Comparison of ENCODE assay signal across 17 cellular contexts in the genomic region with DNA sequence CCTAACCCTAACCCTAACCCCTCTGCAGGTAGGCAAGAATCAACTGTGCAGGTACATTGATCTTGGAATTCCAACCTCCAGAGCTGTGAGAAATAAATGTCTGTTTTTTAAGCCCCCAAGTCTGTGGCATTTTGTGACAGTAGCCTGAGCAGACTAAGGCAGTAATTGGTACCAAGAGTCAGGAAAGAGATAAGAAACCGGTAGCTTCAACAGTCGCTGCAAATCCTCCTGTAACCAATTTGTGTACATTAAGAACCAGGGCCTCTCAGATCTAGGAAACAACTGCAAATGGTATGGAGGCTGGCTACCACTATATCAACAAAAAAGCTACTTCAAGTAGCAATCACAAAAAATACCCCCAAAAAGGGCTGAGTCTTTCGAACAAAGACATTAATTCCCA.
DNase-seq lines count a peak whose midpoint lies in the region; ATAC-seq and TF ChIP-seq lines count a peak whose summit lies in the region.
"Had no signal": no experiment of that assay in that cellular context is flagged by ENCODE, and none has a peak within 500 bp of the region (broad histone marks: within the 10 kb centered on the region; RNA-seq: fewer than 3 reads in every experiment).

No MANE protein-coding gene starts in this region.

- H3K27me3 ChIP-seq in SK-N-SH (ENCODE audit: insufficient read depth), result no peaks in the 10 kb centered on the region
- no peaks in the 10 kb centered on the region for H3K27me3 ChIP-seq in smooth muscle cell (ENCODE audit: low read depth)
- H3K27me3 ChIP-seq: BLaER1 had no signal

- peaks cover 30% of the 10 kb centered on the region for H3K4me1 ChIP-seq in HEK293 (ENCODE audit: control insufficient read depth, insufficient read depth, low read length)
- peaks cover 0 to 54% of the 10 kb centered on the region in 2 experiments; a peak in 2 of 4 replicates for H3K4me1 ChIP-seq in SK-N-SH (ENCODE audit: control insufficient read depth in 1 of 2, insufficient read depth in 2 of 2, low read depth in 1 of 2, low read length in 1 of 2)
- peaks cover 5% of the 10 kb centered on the region for H3K4me1 ChIP-seq in smooth muscle cell (ENCODE audit: low read depth)
- H3K4me1 ChIP-seq: BLaER1, Caco-2 had no signal

- TF ChIP-seq RAD21 in SK-N-SH (IDR thresholded peaks at IDR 0.05; ENCODE audit: low read length), result 0 out of 2 replicates have a peak, but pooled peaks have one; percentile 23

- H3K4me3 Mint-ChIP-seq in WTC11, result no peak overlapping the region
- H3K4me3 Mint-ChIP-seq: CD4-positive, CD25-positive, alpha-beta regulatory T cell; CD8-positive, alpha-beta T cell had no signal

- H3K9me3 Mint-ChIP-seq in WTC11, result no peaks in the 10 kb centered on the region
- H3K9me3 Mint-ChIP-seq: CD8-positive, alpha-beta T cell had no signal

- TF ChIP-seq EP300 in SK-N-SH (IDR thresholded peaks at IDR 0.05; ENCODE audit: borderline replicate concordance in 1 of 2, low read depth in 1 of 2, low read length in 1 of 2), result peak in 1 of 2 experiments; percentile 73; a peak in 2 of 4 replicates

- 94% methylated on average over 3 of the region's 3 CpGs for WGBS in SK-N-SH (ENCODE audit: low lambda C conversion rate)
- 43% methylated on average over 3 of the region's 3 CpGs for WGBS in smooth muscle cell (ENCODE audit: low lambda C conversion rate)

- no peak overlapping the region for H3K4me2 ChIP-seq in SK-N-SH
- peak overlapping the region; percentile 28 for H3K4me2 ChIP-seq in smooth muscle cell
- H3K4me2 ChIP-seq: BLaER1 had no signal

- no peaks in the 10 kb centered on the region for H3K9me2 ChIP-seq in SK-N-SH

- H3K4me1 Mint-ChIP-seq in WTC11, result peaks cover 28% of the 10 kb centered on the region
- H3K4me1 Mint-ChIP-seq: CD4-positive, CD25-positive, alpha-beta regulatory T cell had no signal

- H3K27ac ChIP-seq in HEK293 (ENCODE audit: extremely low read depth, low read depth, low read length) (no peak overlapping the region), SK-N-SH (ENCODE audit: low read depth in 2 of 2, low read length in 1 of 2) (peak overlapping the region in 1 of 2 experiments; percentile 91; a peak in 2 of 4 replicates), smooth muscle cell (ENCODE audit: low read depth) (no peak overlapping the region)
- H3K27ac ChIP-seq: BLaER1, C4-2B, GM23248 had no signal

- no peaks in the 10 kb centered on the region; the same call in 1 of the 2 replicates for H3K79me2 ChIP-seq in SK-N-SH (ENCODE audit: insufficient read depth)
- H3K79me2 ChIP-seq in smooth muscle cell (ENCODE audit: low read depth), result peaks cover 25% of the 10 kb centered on the region

- H3K27ac Mint-ChIP-seq in WTC11, result 0 out of 2 replicates have a peak overlapping the region, but pooled peaks have one; percentile 32
- H3K27ac Mint-ChIP-seq: CD4-positive, CD25-positive, alpha-beta regulatory T cell; CD8-positive, alpha-beta T cell had no signal

- no peak overlapping the region for H3K9ac ChIP-seq in SK-N-SH
- no peak overlapping the region for H3K9ac ChIP-seq in smooth muscle cell (ENCODE audit: low read depth)
- H3K9ac ChIP-seq: BLaER1, GM23248 had no signal

- no peaks in the 10 kb centered on the region for H3K36me3 Mint-ChIP-seq in WTC11
- H3K36me3 Mint-ChIP-seq: CD4-positive, CD25-positive, alpha-beta regulatory T cell; CD8-positive, alpha-beta T cell had no signal

- ATAC-seq in WTC11, result no peak
- ATAC-seq in HG02571 (IDR thresholded peaks at IDR 0.05; ENCODE audit: unreplicated experiment), result no peak
- no peak for ATAC-seq in GM18870 (IDR thresholded peaks at IDR 0.05; ENCODE audit: unreplicated experiment)
- ATAC-seq: CD8-positive, alpha-beta T cell had no signal

- DNase-seq in SK-N-SH (no peak), WTC11 (ENCODE audit: low spot score) (no peak), smooth muscle cell (lab: John Stamatoyannopoulos, UW; ENCODE audit: unreplicated experiment) (no peak), kidney tubule cell (ENCODE audit: low spot score) (no peak)
- DNase-seq: Caco-2; CD8-positive, alpha-beta T cell; DMS153; DND-41; GM23248; H7; HCEC 1CT had no signal

- H4K20me1 ChIP-seq in SK-N-SH (ENCODE audit: insufficient read depth) (no peaks in the 10 kb centered on the region), smooth muscle cell (ENCODE audit: low read depth) (no peaks in the 10 kb centered on the region)
- H4K20me1 ChIP-seq: BLaER1 had no signal

- no peaks in the 10 kb centered on the region for H3F3A ChIP-seq in SK-N-SH (replicated peaks; ENCODE audit: insufficient read depth)
- no peaks in the 10 kb centered on the region for H3F3A ChIP-seq in smooth muscle cell (ENCODE audit: low read depth)

- H3K36me3 ChIP-seq in HEK293 (ENCODE audit: control insufficient read depth in 2 of 2, insufficient read depth in 1 of 2, low read length in 2 of 2) (no peaks in the 10 kb centered on the region), SK-N-SH (replicated peaks in 1 of 2; ENCODE audit: control insufficient read depth in 1 of 2, insufficient read depth in 2 of 2, low read length in 1 of 2) (no peaks in the 10 kb centered on the region), smooth muscle cell (ENCODE audit: low read depth) (no peaks in the 10 kb centered on the region)
- H3K36me3 ChIP-seq: BLaER1 had no signal

- CTCF ChIA-PET in HEK293 (lab: Yijun Ruan, JAX), result interaction anchor here (0.5 to 1.3 kb wide), 2 partner anchors 10 to 25 kb away, joined by 4 to 6 read pairs; no protein-coding TSS in a partner anchor
- CTCF ChIA-PET in SK-N-SH (lab: Yijun Ruan, JAX), result interaction anchor here (0.9 to 1.6 kb wide), 4 partner anchors 15 to 283 kb away, joined by 3 to 5 read pairs (median 3); no protein-coding TSS in a partner anchor
- CTCF ChIA-PET in WTC11 (lab: Charles Lee), result interaction anchor here (1.1 kb wide), 2 partner anchors 9 to 376 kb away, joined by 3 read pairs; no protein-coding TSS in a partner anchor

- H3K27me3 Mint-ChIP-seq in WTC11 (ENCODE audit: low read depth), result no peaks in the 10 kb centered on the region

- POLR2A ChIA-PET in HEK293 (lab: Yijun Ruan, JAX), result no interaction called here
- POLR2A ChIA-PET in SK-N-SH (lab: Yijun Ruan, JAX), result no interaction called here
- POLR2A ChIA-PET in WTC11 (lab: Charles Lee), result no interaction called here

- no peak overlapping the region for H3K4me3 ChIP-seq in HEK293 (ENCODE audit: low read depth, low read length)
- H3K4me3 ChIP-seq in SK-N-SH (ENCODE audit: low read depth in 2 of 2, low read length in 1 of 2), result no peak overlapping the region
- H3K4me3 ChIP-seq in smooth muscle cell, result no peak overlapping the region
- H3K4me3 ChIP-seq: BLaER1, GM23248 had no signal

- no peak for TF ChIP-seq CTCF in HEK293 (tag by site-specific recombination; IDR thresholded peaks at IDR 0.05)
- TF ChIP-seq CTCF in SK-N-SH (IDR thresholded peaks at IDR 0.05), result no peak
- TF ChIP-seq CTCF in WTC11 (IDR thresholded peaks at IDR 0.05), result no peak
- TF ChIP-seq CTCF in smooth muscle cell (IDR thresholded peaks at IDR 0.05; ENCODE audit: borderline replicate concordance, insufficient read depth, poor library complexity, severe bottlenecking), result no peak

- H2AFZ ChIP-seq in SK-N-SH (ENCODE audit: low read depth), result no peak overlapping the region
- no peak overlapping the region for H2AFZ ChIP-seq in smooth muscle cell (ENCODE audit: low read depth)
- H2AFZ ChIP-seq: GM23248 had no signal

- H3K9me3 ChIP-seq in HEK293 (ENCODE audit: control insufficient read depth, insufficient read depth, low read depth, low read length) (no peaks in the 10 kb centered on the region), SK-N-SH (no peaks in the 10 kb centered on the region), smooth muscle cell (replicated peaks; ENCODE audit: low read depth) (no peaks in the 10 kb centered on the region)
- H3K9me3 ChIP-seq: BLaER1, Caco-2 had no signal

TF ChIP-seq in SK-N-SH, 30 proteins besides CTCF, POLR2A, EP300 and RAD21 (continues in another document):
- TF ChIP-seq RFX5 (IDR thresholded peaks at IDR 0.05; ENCODE audit: low read length), result no peak
- no peak for TF ChIP-seq GABPA (IDR thresholded peaks at IDR 0.05; ENCODE audit: low read depth)
- 0 out of 2 replicates have a peak, but pooled peaks have one; percentile 35 for TF ChIP-seq RCOR1 (IDR thresholded peaks at IDR 0.05; ENCODE audit: low read length)
- no peak for TF ChIP-seq YY1 (IDR thresholded peaks at IDR 0.05; ENCODE audit: low read depth)
- no peak for TF ChIP-seq TEAD4 (IDR thresholded peaks at IDR 0.05; ENCODE audit: borderline replicate concordance, insufficient read depth)
- TF ChIP-seq FOXM1 (IDR thresholded peaks at IDR 0.05; ENCODE audit: low read depth), result no peak
- TF ChIP-seq IRF3 (IDR thresholded peaks at IDR 0.05; ENCODE audit: low read depth, low read length), result no peak
- TF ChIP-seq EZH2phosphoT487 (IDR thresholded peaks at IDR 0.05; ENCODE audit: borderline replicate concordance, low read depth), result no peak

TF ChIP-seq in WTC11, 78 proteins besides CTCF, POLR2A, EP300 and RAD21 (continues in another document):
- no peak for TF ChIP-seq NFYB (CRISPR knock-in tag; conservative IDR thresholded peaks at IDR 0.05; ENCODE audit: low read depth)
- TF ChIP-seq ZNF671 (CRISPR knock-in tag; IDR thresholded peaks at IDR 0.05), result no peak
- no peak for TF ChIP-seq ZNF425 (CRISPR knock-in tag; conservative IDR thresholded peaks at IDR 0.05)
